In the genomic region with DNA sequence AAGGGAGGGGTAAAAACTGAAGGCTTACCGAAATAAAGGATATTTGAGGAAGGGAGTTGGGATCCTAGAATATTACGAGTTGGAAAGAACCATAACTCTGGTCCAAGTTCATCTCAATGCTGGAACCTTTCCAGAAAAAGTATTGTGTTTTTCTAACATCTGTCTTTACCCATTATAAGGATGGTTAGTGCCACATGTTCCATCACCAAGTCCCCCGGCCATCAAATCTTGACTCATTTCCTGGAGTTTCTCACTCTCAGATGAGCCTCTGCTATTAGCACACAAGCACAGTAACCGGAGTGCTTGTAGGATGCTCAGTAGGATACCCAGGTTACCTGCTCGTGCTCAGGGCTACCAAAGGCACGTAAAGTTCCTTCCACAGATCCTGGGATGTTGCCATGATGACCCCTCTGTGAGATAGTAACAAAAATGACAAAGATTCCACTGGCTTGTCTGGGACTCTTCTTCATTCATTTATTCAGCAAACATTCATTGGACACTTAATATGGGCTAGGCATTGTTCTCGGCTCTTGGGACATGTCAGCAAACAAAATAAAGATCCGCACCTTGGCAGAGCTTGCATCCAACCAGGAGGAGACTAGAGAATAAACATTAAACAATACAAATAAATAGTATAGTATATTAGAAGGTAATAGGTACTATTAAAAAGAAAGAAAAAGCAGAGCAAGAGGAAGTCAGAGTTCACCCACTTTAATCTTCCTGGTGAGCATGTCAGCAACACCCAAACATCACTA, we compare ENCODE assay signal across 23 cellular contexts.
"Had no signal": no experiment of that assay in that cellular context is flagged by ENCODE, and none has a peak within 500 bp of the region (broad histone marks: within the 10 kb centered on the region; RNA-seq: fewer than 3 reads in every experiment).

No MANE protein-coding gene starts in this region.

- H3K4me3 ChIP-seq: esophagus squamous epithelium, gastrocnemius medialis, right lobe of liver, skin epidermis, thoracic aorta had no signal

- DNase-seq: activated CD4-positive, alpha-beta memory T cell treated with anti-CD3 and anti-CD28 coated beads for 36 hours; activated CD4-positive, alpha-beta T cell treated with anti-CD3 and anti-CD28 coated beads, Interleukin-2, amount 10 ng/mL, durations not matched to agents 24 days and 14 days; activated CD4-positive, CD25-positive, alpha-beta regulatory T cell treated with anti-CD3 and anti-CD28 coated beads, Interleukin-2, amount 50 U/mL, for 72 hours; activated gamma-delta T cell treated with Interleukin-2 at 50 U/mL for 16 hours; activated naive CD4-positive, alpha-beta T cell treated with anti-CD3 and anti-CD28 coated beads, Interleukin-2, amount 50 U/mL, for 16 hours; activated T-cell treated with anti-CD3 and anti-CD28 coated beads, Interleukin-2, amount 50 U/mL, for 4 hours; amygdala; effector CD4-positive, alpha-beta T cell; esophagus squamous epithelium; gastrocnemius medialis; glutamatergic neuron; left ventricle myocardium superior; right lobe of liver; stimulated activated CD4-positive, alpha-beta T cell treated with anti-CD3 and anti-CD28 coated beads, Interleukin-12 subunit alpha, Interleukin-12 subunit beta, amount 100 ng/mL, for 4 hours; stimulated activated CD4-positive, alpha-beta T cell treated with anti-CD3 and anti-CD28 coated beads, Interleukin-4, amount 100 ng/mL, for 24 hours; T-helper 9 cell; trophoblast cell; WERI-Rb-1 had no signal

- H3K4me1 ChIP-seq: esophagus squamous epithelium, gastrocnemius medialis, right lobe of liver had no signal

- H3K27me3 ChIP-seq: esophagus squamous epithelium, gastrocnemius medialis, right lobe of liver had no signal

- H3K27ac ChIP-seq: epithelial cell of prostate, esophagus squamous epithelium, right lobe of liver, WERI-Rb-1 had no signal

- H3K9me3 ChIP-seq: esophagus squamous epithelium, gastrocnemius medialis, right lobe of liver, thoracic aorta had no signal

- ATAC-seq: activated T-cell treated with anti-CD3 and anti-CD28 coated beads, Interleukin-2, amount 50 U/mL, for 4 hours; activated T-helper 17 cell treated with anti-CD3 and anti-CD28 coated beads, Interleukin-2, amount 50 U/mL, for 72 hours; gastrocnemius medialis; right lobe of liver; stimulated activated effector memory CD8-positive, alpha-beta T cell treated with anti-CD3 and anti-CD28 coated beads, Interleukin-12 subunit alpha, Interleukin-12 subunit beta, amount 100 ng/mL, for 72 hours had no signal
